In the genomic region with DNA sequence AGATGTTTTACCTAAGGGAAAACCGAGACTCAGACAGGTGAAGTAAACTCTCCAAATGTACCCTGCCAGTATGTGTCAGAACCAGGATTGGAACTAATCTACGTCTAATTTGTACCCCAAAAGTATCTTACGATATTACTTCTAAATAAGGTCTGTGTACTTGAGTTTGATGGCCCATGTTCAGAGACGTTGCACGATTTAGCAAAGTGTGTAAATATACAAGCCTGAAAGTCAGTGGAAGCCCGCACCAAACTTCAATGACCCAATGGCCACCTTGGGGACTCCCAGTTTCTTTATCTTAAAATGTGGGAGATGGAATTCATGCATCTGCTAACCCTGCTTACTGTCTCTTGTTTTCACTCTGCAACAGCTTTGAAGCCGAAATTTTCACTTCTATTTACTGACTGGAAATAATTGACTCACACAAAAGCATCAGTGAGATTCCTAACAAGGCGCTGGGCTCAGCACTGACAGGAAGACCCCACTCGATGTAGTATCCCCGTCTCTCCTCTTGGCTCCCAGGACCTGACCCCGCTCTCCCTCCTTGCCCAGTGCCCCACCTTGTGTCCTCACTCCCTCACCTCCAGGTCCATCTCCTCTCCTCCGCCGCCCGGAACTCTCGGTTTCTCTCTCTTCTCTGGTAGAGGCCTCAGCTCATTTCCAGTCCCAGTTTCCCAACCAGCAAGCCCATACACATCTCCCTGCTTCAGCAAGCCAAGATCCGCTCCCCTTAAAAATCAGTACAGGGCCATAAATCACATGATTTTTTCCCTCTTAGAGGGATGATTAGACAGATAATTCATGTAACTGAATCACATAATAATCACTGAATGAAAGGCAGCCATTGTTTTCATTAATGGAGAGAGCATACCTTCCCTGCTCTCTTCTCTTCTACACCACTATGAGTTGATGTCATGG, we compare ENCODE assay signal across 27 cellular contexts. TPM values are rescaled to one million over a fixed set of nuclear protein-coding genes. Genes with fewer than 3 reads are reported as not detected.
"Had no signal": no experiment of that assay in that cellular context is flagged by ENCODE, and none has a peak within 500 bp of the region (broad histone marks: within the 10 kb centered on the region; RNA-seq: fewer than 3 reads in every experiment).

No MANE protein-coding gene starts in this region.

- H3K4me1 ChIP-seq: esophagus squamous epithelium, gastroesophageal sphincter, heart left ventricle, left lung, lower lobe of right lung had no signal

- H3K27ac ChIP-seq: coronary artery, dorsolateral prefrontal cortex, esophagus squamous epithelium, gastroesophageal sphincter, heart left ventricle, hepatocyte, left lung, lower lobe of right lung had no signal

- H3K4me2 ChIP-seq: hepatocyte had no signal

- H3K4me1 Mint-ChIP-seq: immature natural killer cell, memory B cell had no signal

- FAIRE-seq: colon, endothelial cell of umbilical vein, frontal cortex had no signal

- H3K79me2 ChIP-seq: hepatocyte had no signal

- H3K9me3 ChIP-seq: lower lobe of right lung had no signal

- ATAC-seq: gastroesophageal sphincter; heart left ventricle; left cardiac atrium; left lung; left ventricle myocardium superior; lower lobe of right lung; naive thymus-derived CD4-positive, alpha-beta T cell had no signal

- H3K36me3 ChIP-seq: esophagus squamous epithelium, gastroesophageal sphincter, heart left ventricle, left lung, lower lobe of right lung had no signal

- H3K27ac Mint-ChIP-seq: immature natural killer cell; memory B cell; naive thymus-derived CD4-positive, alpha-beta T cell had no signal

- H3K27me3 ChIP-seq: dorsolateral prefrontal cortex, gastroesophageal sphincter, heart left ventricle, hepatocyte had no signal

- H2AFZ ChIP-seq: hepatocyte had no signal

- DNase-seq: dermis blood vessel endothelial cell; dorsolateral prefrontal cortex; effector CD4-positive, alpha-beta T cell; effector memory CD4-positive, alpha-beta T cell; esophagus squamous epithelium; foreskin fibroblast; heart left ventricle; hypothalamus; immature natural killer cell; islet precursor cell; left cardiac atrium; left lung; left ventricle myocardium superior; lower lobe of right lung; mesendoderm; midbrain; naive thymus-derived CD4-positive, alpha-beta T cell had no signal

- H3K4me3 Mint-ChIP-seq: immature natural killer cell; memory B cell; naive thymus-derived CD4-positive, alpha-beta T cell had no signal

- H3K4me3 ChIP-seq: coronary artery, dorsolateral prefrontal cortex, esophagus squamous epithelium, gastroesophageal sphincter, heart left ventricle, hepatocyte, left lung, lower lobe of right lung had no signal

RNA-seq across cellular contexts. Expression of gene ENPP6, which starts 42.8 kb away (rescaled TPM):
- total RNA-seq: dermis blood vessel endothelial cell, endothelial cell of umbilical vein, epithelial cell of proximal tubule, left ventricle myocardium superior, lung microvascular endothelial cell, mononuclear cell had no signal
- polyA plus RNA-seq: endothelial cell of umbilical vein; hepatocyte; naive thymus-derived CD4-positive, alpha-beta T cell had no signal
